10 cellular contexts compared by ENCODE assay signal in the genomic region with DNA sequence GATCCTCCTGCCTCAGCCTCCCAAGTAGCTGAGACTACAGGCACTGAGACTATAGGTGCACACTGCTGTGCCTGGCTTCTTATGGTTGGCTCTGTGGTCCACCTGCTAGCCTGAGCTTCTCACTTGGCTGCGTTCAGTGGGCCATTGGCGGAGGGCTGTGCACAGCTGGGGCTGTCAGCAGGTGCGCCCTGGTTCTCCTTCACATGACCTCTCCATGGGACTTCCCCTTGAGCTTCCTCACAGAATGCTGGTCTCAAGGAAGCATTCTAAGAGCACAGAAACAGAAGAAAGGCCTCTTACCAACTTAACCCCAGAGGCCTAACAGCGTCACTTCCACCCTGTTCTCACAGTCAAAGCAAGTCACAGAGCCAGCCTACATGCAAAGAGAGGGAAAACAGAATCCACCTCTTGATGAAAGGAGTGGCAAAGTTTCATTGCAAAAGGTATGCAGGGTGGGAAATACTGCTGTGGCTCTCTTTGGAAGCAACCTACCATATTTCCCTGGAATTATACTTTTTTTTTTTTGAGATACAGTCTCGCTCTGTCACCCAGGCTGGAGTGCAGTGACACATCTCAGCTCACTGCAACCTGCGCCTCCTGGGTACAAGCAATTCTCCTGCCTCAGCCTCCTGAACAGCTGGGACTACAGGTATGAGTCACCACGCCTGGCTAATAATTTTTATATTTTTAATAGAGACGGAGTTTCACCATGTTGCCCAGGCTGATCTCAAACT. TPM values are rescaled to one million over a fixed set of nuclear protein-coding genes. Genes with fewer than 3 reads are reported as not detected.
DNase-seq lines count a peak whose midpoint lies in the region; ATAC-seq lines count a peak whose summit lies in the region.
"Had no signal": no experiment of that assay in that cellular context is flagged by ENCODE, and none has a peak within 500 bp of the region (broad histone marks: within the 10 kb centered on the region; RNA-seq: fewer than 3 reads in every experiment).

No MANE protein-coding gene starts in this region.

- H3K27me3 ChIP-seq in naive thymus-derived CD4-positive, alpha-beta T cell (ENCODE audit: control insufficient read depth in 2 of 2, insufficient read depth in 2 of 2, low read length in 2 of 2), result no peaks in the 10 kb centered on the region
- H3K27me3 ChIP-seq: neural progenitor cell had no signal

- H3K36me3 ChIP-seq in naive thymus-derived CD4-positive, alpha-beta T cell (ENCODE audit: control insufficient read depth in 2 of 3, insufficient read depth in 3 of 3, low read length in 3 of 3), result peaks cover 0 to 31% (median 0%) of the 10 kb centered on the region in 3 experiments
- H3K36me3 ChIP-seq: neural progenitor cell had no signal

- DNase-seq in naive thymus-derived CD4-positive, alpha-beta T cell, result peak in 2 of 9 donors; percentile 8 to 30
- no peak for DNase-seq in MV-4-11 (lab: John Stamatoyannopoulos, UW)
- DNase-seq in NK-92 treated with Interleukin-12 subunit alpha and Interleukin-12 subunit beta, amount 100 ng/mL, for 24 hours (lab: John Stamatoyannopoulos, UW), result no peak
- DNase-seq in NCI-H1092 treated with DMSO at 0.1 percent for 48 hours (lab: John Stamatoyannopoulos, UW), result no peak
- no peak for DNase-seq in NCI-H128 (lab: John Stamatoyannopoulos, UW; ENCODE audit: unreplicated experiment)

- no peaks in the 10 kb centered on the region for H3K9me3 ChIP-seq in naive thymus-derived CD4-positive, alpha-beta T cell (ENCODE audit: control insufficient read depth in 2 of 3, low read length in 3 of 3)

- peaks cover 0 to 24% of the 10 kb centered on the region in 2 donors for H3K4me1 ChIP-seq in naive thymus-derived CD4-positive, alpha-beta T cell (ENCODE audit: control insufficient read depth in 2 of 2, insufficient read depth in 2 of 2, low read length in 2 of 2)
- H3K4me1 ChIP-seq: neural progenitor cell had no signal

- intact Hi-C loops in naive thymus-derived CD4-positive, alpha-beta T cell (cut with micrococcal nuclease), result no loop called here

- CTCF ChIA-PET in naive thymus-derived CD4-positive, alpha-beta T cell (lab: Charles Lee), result interaction anchor here (0.8 kb wide), 1 partner anchor 8 kb away, joined by 3 read pairs; no protein-coding TSS in a partner anchor

- POLR2A ChIA-PET in naive thymus-derived CD4-positive, alpha-beta T cell (lab: Charles Lee), result interaction anchor here (0.9 to 2.4 kb wide), 3 partner anchors 31 to 1341 kb away, joined by 3 to 6 read pairs (median 3); partner anchors contain the start of genes DDX55 and SNRNP35

- H3K4me3 Mint-ChIP-seq in naive thymus-derived CD4-positive, alpha-beta T cell, result peak overlapping the region in 1 of 10 donors; percentile 1
- H3K4me3 Mint-ChIP-seq: neural progenitor cell had no signal

- peaks cover 0 to 36% (median 15%) of the 10 kb centered on the region in 5 donors for H3K36me3 Mint-ChIP-seq in naive thymus-derived CD4-positive, alpha-beta T cell

- peak overlapping the region in 6 of 9 donors; percentile 32 to 86 (median 43) for H3K27ac Mint-ChIP-seq in naive thymus-derived CD4-positive, alpha-beta T cell
- H3K27ac Mint-ChIP-seq: neural progenitor cell had no signal

- peak overlapping the region; percentile 41 for H3K27ac ChIP-seq in naive thymus-derived CD4-positive, alpha-beta T cell (ENCODE audit: low read depth, low read length)
- H3K27ac ChIP-seq: epithelial cell of prostate, neural progenitor cell had no signal

- peak; percentile 84 for ATAC-seq in GM18858 (IDR thresholded peaks at IDR 0.05; ENCODE audit: unreplicated experiment)
- peak; percentile 84 for ATAC-seq in GM21717 (IDR thresholded peaks at IDR 0.05; ENCODE audit: unreplicated experiment)
- peak; percentile 92 for ATAC-seq in HG03571 (IDR thresholded peaks at IDR 0.05; ENCODE audit: unreplicated experiment)
- peak; percentile 85 for ATAC-seq in naive thymus-derived CD4-positive, alpha-beta T cell

- peaks cover 0 to 27% (median 16%) of the 10 kb centered on the region in 7 donors for H3K4me1 Mint-ChIP-seq in naive thymus-derived CD4-positive, alpha-beta T cell
- H3K4me1 Mint-ChIP-seq: neural progenitor cell had no signal

- peaks cover 0 to 4% (median 0%) of the 10 kb centered on the region in 11 donors for H3K9me3 Mint-ChIP-seq in naive thymus-derived CD4-positive, alpha-beta T cell

- no peaks in the 10 kb centered on the region for H3K27me3 Mint-ChIP-seq in naive thymus-derived CD4-positive, alpha-beta T cell

- H3K4me3 ChIP-seq in naive thymus-derived CD4-positive, alpha-beta T cell (ENCODE audit: low read length), result no peak overlapping the region
- H3K4me3 ChIP-seq: neural progenitor cell had no signal

RNA-seq across cellular contexts. Expression of gene RILPL2, which starts 9.3 kb away (rescaled TPM):
- total RNA-seq in naive thymus-derived CD4-positive, alpha-beta T cell, result 10 to 100 TPM in 1 of 5 experiments, 1 to 10 TPM in 4; 4.3 to 12.8 (median 5.6) TPM
- 1 to 10 TPM; 5.5 to 5.6 TPM for polyA plus RNA-seq in naive thymus-derived CD4-positive, alpha-beta T cell

RNA-seq across cellular contexts. Expression of gene SNRNP35, which starts 30.7 kb away (rescaled TPM):
- total RNA-seq in naive thymus-derived CD4-positive, alpha-beta T cell, result 10 to 100 TPM; 30.2 to 53.4 (median 35.8) TPM
- 10 to 100 TPM; 24.2 to 35.1 TPM for polyA plus RNA-seq in naive thymus-derived CD4-positive, alpha-beta T cell

RNA-seq across cellular contexts. Expression of gene KMT5A, which starts 43.3 kb away (rescaled TPM):
- total RNA-seq in naive thymus-derived CD4-positive, alpha-beta T cell, result 10 to 100 TPM; 24.4 to 57.4 (median 28.3) TPM
- 1 to 10 TPM; 1.4 to 3.1 TPM for polyA plus RNA-seq in naive thymus-derived CD4-positive, alpha-beta T cell
